Comparison of ENCODE assay signal across 1 cellular context in the genomic region with DNA sequence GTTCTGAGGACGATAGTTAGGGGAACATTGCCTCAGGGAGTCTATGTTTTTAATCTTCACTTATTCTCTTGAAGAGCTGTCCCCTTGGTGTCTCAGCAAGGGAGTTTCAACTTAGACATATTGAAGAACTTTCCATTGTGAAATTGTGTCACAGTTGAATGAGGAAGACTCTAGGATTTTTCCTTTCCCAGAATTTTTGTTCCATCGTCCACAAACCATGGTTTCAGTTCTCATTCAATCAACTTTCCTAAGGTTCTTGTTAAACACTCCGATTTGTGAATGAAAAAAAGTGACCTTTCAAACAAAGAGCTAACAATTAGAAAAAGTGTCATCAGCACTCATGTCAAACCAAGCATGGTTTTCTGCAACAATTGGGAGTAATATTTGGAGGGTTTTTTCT.
TF ChIP-seq lines count a peak whose summit lies in the region.

No MANE protein-coding gene starts in this region.

TF ChIP-seq in GM23338, 12 proteins besides CTCF, POLR2A, EP300 and RAD21:
- TF ChIP-seq ZNF462 (CRISPR knock-in tag; IDR thresholded peaks at IDR 0.05) (no peak), CREB1 (CRISPR knock-in tag; IDR thresholded peaks at IDR 0.05; ENCODE audit: low read depth) (no peak), EZH2phosphoT487 (IDR thresholded peaks at IDR 0.05; ENCODE audit: unreplicated experiment) (no peak), POLR2AphosphoS5 (IDR thresholded peaks at IDR 0.05; ENCODE audit: low read depth) (no peak), JUNB (IDR thresholded peaks at IDR 0.05; ENCODE audit: unreplicated experiment) (no peak)
